In genomic region chr14:105411985-105412767, GRCh38 we compare ENCODE assay signal across 15 cellular contexts. TPM values are rescaled to one million over a fixed set of nuclear protein-coding genes. Genes with fewer than 3 reads are reported as not detected.
DNase-seq lines count a peak whose midpoint lies in the region; ATAC-seq, FAIRE-seq and TF ChIP-seq lines count a peak whose summit lies in the region.
"Had no signal": no experiment of that assay in that cellular context is flagged by ENCODE, and none has a peak within 500 bp of the region (broad histone marks: within the 10 kb centered on the region; RNA-seq: fewer than 3 reads in every experiment).

No MANE protein-coding gene starts in this region.

- H3K9me3 Mint-ChIP-seq in neural progenitor cell = no peaks in the 10 kb centered on the region

- peaks cover 10% of the 10 kb centered on the region for H3F3A ChIP-seq in neural progenitor cell (ENCODE audit: low read depth)

- H3K36me3 Mint-ChIP-seq in neural progenitor cell = peaks cover 2% of the 10 kb centered on the region

- peak; percentile 29 for DNase-seq in GM12892 (ENCODE audit: insufficient read length)
- DNase-seq in effector memory CD4-positive, alpha-beta T cell = no peak
- DNase-seq in neural progenitor cell (ENCODE audit: low spot score) = no peak
- no peak for DNase-seq in epidermal melanocyte (ENCODE audit: insufficient read length, low spot score)
- DNase-seq in NOMO-1 treated with dmso at 0.1 percent for 144 hours (lab: John Stamatoyannopoulos, UW; ENCODE audit: unreplicated experiment) = no peak
- no peak for DNase-seq in thyroid gland
- DNase-seq: activated CD8-positive, alpha-beta T cell treated with anti-CD3 and anti-CD28 coated beads, Interleukin-2, amount 10 ng/mL, durations not matched to agents 7 days and 5 days; hippocampal formation; NK-92 treated with Interleukin-12 subunit alpha and Interleukin-12 subunit beta, amount 100 ng/mL, for 24 hours had no signal

- peak overlapping the region; percentile 64 for H3K4me3 Mint-ChIP-seq in neural progenitor cell
- H3K4me3 Mint-ChIP-seq: activated CD8-positive, alpha-beta T cell treated with anti-CD3 and anti-CD28 coated beads, Interleukin-2, amount 10 ng/mL, durations not matched to agents 7 days and 5 days had no signal

- H3K27ac ChIP-seq in BLaER1 (no peak overlapping the region), neural progenitor cell (no peak overlapping the region), thyroid gland (no peak overlapping the region)
- no peak overlapping the region for H3K27ac ChIP-seq in effector memory CD4-positive, alpha-beta T cell (ENCODE audit: insufficient read depth, low read length, poor library complexity, severe bottlenecking)
- H3K27ac ChIP-seq: ascending aorta, KMS-11, SJSA1 had no signal

- no peak for TF ChIP-seq POLR2A in GM12892 (IDR thresholded peaks at IDR 0.05; ENCODE audit: low read depth, low read length)
- no peak for TF ChIP-seq POLR2A in thyroid gland (IDR thresholded peaks at IDR 0.05)

- FAIRE-seq in GM12892 (lab: Jason Lieb, UNC) = no peak
- FAIRE-seq: H54 had no signal

- no peak overlapping the region for H3K27ac Mint-ChIP-seq in neural progenitor cell
- H3K27ac Mint-ChIP-seq: activated CD8-positive, alpha-beta T cell treated with anti-CD3 and anti-CD28 coated beads, Interleukin-2, amount 10 ng/mL, durations not matched to agents 7 days and 5 days had no signal

- H3K4me1 ChIP-seq in BLaER1 (peaks cover 51% of the 10 kb centered on the region), neural progenitor cell (peaks cover 23% of the 10 kb centered on the region), thyroid gland (peaks cover 7 to 20% of the 10 kb centered on the region in 2 donors)
- H3K4me1 ChIP-seq in effector memory CD4-positive, alpha-beta T cell (ENCODE audit: control insufficient read depth, insufficient read depth, low read length, poor library complexity, severe bottlenecking) = peaks cover 9% of the 10 kb centered on the region

- ATAC-seq in HG03442 (IDR thresholded peaks at IDR 0.05; ENCODE audit: unreplicated experiment) = no peak

- H3K9me3 ChIP-seq in BLaER1 (no peaks in the 10 kb centered on the region), neural progenitor cell (ENCODE audit: low read depth) (no peaks in the 10 kb centered on the region), thyroid gland (no peaks in the 10 kb centered on the region)
- H3K9me3 ChIP-seq in effector memory CD4-positive, alpha-beta T cell (ENCODE audit: control insufficient read depth, low read length) = no peaks in the 10 kb centered on the region
- H3K9me3 ChIP-seq: ascending aorta, SJSA1 had no signal

- H3K36me3 ChIP-seq in BLaER1 = no peaks in the 10 kb centered on the region; the same call in 1 of the 2 replicates
- H3K36me3 ChIP-seq in effector memory CD4-positive, alpha-beta T cell (ENCODE audit: control insufficient read depth, insufficient read depth, low read length) = no peaks in the 10 kb centered on the region
- H3K36me3 ChIP-seq in neural progenitor cell = no peaks in the 10 kb centered on the region
- H3K36me3 ChIP-seq in thyroid gland = no peaks in the 10 kb centered on the region
- H3K36me3 ChIP-seq: ascending aorta, SJSA1 had no signal

- H2AFZ ChIP-seq in neural progenitor cell (replicated peaks) = no peak overlapping the region

- H3K9ac ChIP-seq in BLaER1 (no peak overlapping the region), neural progenitor cell (no peak overlapping the region)
- H3K9ac ChIP-seq: KMS-11 had no signal

- H3K4me1 Mint-ChIP-seq in neural progenitor cell = peaks cover 21% of the 10 kb centered on the region

- H3K27me3 ChIP-seq in BLaER1 (peaks cover 58% of the 10 kb centered on the region), neural progenitor cell (peaks cover 71% of the 10 kb centered on the region), thyroid gland (no peaks in the 10 kb centered on the region)
- peaks cover 17% of the 10 kb centered on the region for H3K27me3 ChIP-seq in effector memory CD4-positive, alpha-beta T cell (replicated peaks; ENCODE audit: control insufficient read depth, insufficient read depth, low read length, poor library complexity, severe bottlenecking)
- H3K27me3 ChIP-seq: ascending aorta, SJSA1 had no signal

- H3K4me3 ChIP-seq in BLaER1 (no peak overlapping the region), neural progenitor cell (no peak overlapping the region), thyroid gland (replicated peaks in 1 of 3) (no peak overlapping the region)
- H3K4me3 ChIP-seq in effector memory CD4-positive, alpha-beta T cell (ENCODE audit: insufficient read depth, low read depth, low read length, poor library complexity, severe bottlenecking) = peak overlapping the region; percentile 8

- peaks cover 22% of the 10 kb centered on the region for H3K27me3 Mint-ChIP-seq in neural progenitor cell (ENCODE audit: insufficient read depth, low read depth)

- no peak for TF ChIP-seq CTCF in neural progenitor cell (IDR thresholded peaks at IDR 0.05)
- TF ChIP-seq CTCF in thyroid gland (IDR thresholded peaks at IDR 0.05) = no peak

- 73 to 76% methylated on average over 12 to 13 of the region's 17 CpGs for WGBS in thyroid gland, 2 donors

- H4K20me1 ChIP-seq in BLaER1 = peaks cover 53% of the 10 kb centered on the region
- H4K20me1 ChIP-seq in neural progenitor cell (ENCODE audit: low read depth) = peaks cover 8% of the 10 kb centered on the region

- H3K4me2 ChIP-seq in BLaER1 (peak overlapping the region; percentile 100), neural progenitor cell (no peak overlapping the region)
- H3K4me2 ChIP-seq: KMS-11 had no signal

- intact Hi-C loops in thyroid gland (cut with DNase I) = no loop called here

- no peaks in the 10 kb centered on the region for H3K79me2 ChIP-seq in neural progenitor cell (ENCODE audit: low read depth)

RNA-seq across cellular contexts. Expression of gene MTA1, which starts 7.5 kb away (rescaled TPM):
- polyA plus RNA-seq in GM12892 (2012; ENCODE audit: missing spikeins) = 24.6 TPM
- 59.8 and 117 TPM in 2 replicates for total RNA-seq in neural progenitor cell (ENCODE audit: low replicate concordance)
- 100 to 1,000 TPM in 2 of 4 donors, 10 to 100 TPM in 2; 66.2 to 111 (median 90.0) TPM for total RNA-seq in thyroid gland

RNA-seq across cellular contexts. Expression of gene TEX22, which starts 13.8 kb away (rescaled TPM):
- polyA plus RNA-seq in GM12892 (2012; ENCODE audit: missing spikeins) = 0.32 TPM
- total RNA-seq in neural progenitor cell (ENCODE audit: low replicate concordance) (0.84 TPM in 1 of 2 replicates, not detected in the other), thyroid gland (under 1 TPM in 3 of 4 donors, not detected in 1; 0.22 to 0.81 (median 0.33) TPM)
- total RNA-seq: ascending aorta had no signal
